ENCODE assay signal across 8 cellular contexts in genomic region chr10:119597405-119598186, GRCh38. TPM values are rescaled to one million over a fixed set of nuclear protein-coding genes. Genes with fewer than 3 reads are reported as not detected.
A peak's percentile ranks its signal among the peaks of the same experiment; 100 is the strongest.
DNase-seq lines count a peak whose midpoint lies in the region; ATAC-seq and TF ChIP-seq lines count a peak whose summit lies in the region.

No MANE protein-coding gene starts in this region.

- H3K4me1 ChIP-seq in colonic mucosa, result peaks cover 20% of the 10 kb centered on the region
- H3K4me1 ChIP-seq in neural progenitor cell, result peaks cover 32% of the 10 kb centered on the region

- ATAC-seq in GM18858 (IDR thresholded peaks at IDR 0.05; ENCODE audit: unreplicated experiment), result peak; percentile 24
- ATAC-seq in HG02970 (IDR thresholded peaks at IDR 0.05; ENCODE audit: low FRiP score, unreplicated experiment), result no peak

- H3K4me3 ChIP-seq in colonic mucosa (peak overlapping the region; percentile 95), neural progenitor cell (peak overlapping the region; percentile 70)

- H3K36me3 Mint-ChIP-seq in IgD-negative memory B cell, result peaks cover 4% of the 10 kb centered on the region
- H3K36me3 Mint-ChIP-seq in neural progenitor cell, result peaks cover 7% of the 10 kb centered on the region

- H3F3A ChIP-seq in neural progenitor cell (ENCODE audit: low read depth), result peaks cover 18% of the 10 kb centered on the region

- H3K9ac ChIP-seq in colonic mucosa (ENCODE audit: low read depth in 2 of 2, low read length in 2 of 2) (peak overlapping the region; percentile 92 to 93), neural progenitor cell (no peak overlapping the region)

- peaks cover 32% of the 10 kb centered on the region for H4K20me1 ChIP-seq in neural progenitor cell (ENCODE audit: low read depth)

- peak overlapping the region; percentile 9 for H2AFZ ChIP-seq in neural progenitor cell (replicated peaks)

- H3K9me3 Mint-ChIP-seq in IgD-negative memory B cell, result no peaks in the 10 kb centered on the region
- peaks cover 2% of the 10 kb centered on the region for H3K9me3 Mint-ChIP-seq in neural progenitor cell

- TF ChIP-seq CTCF in colonic mucosa (IDR thresholded peaks at IDR 0.05) (no peak), neural progenitor cell (IDR thresholded peaks at IDR 0.05) (peak; percentile 4)

- no peak for DNase-seq in colonic mucosa
- DNase-seq in neural progenitor cell (ENCODE audit: low spot score), result no peak
- DNase-seq in glomerular visceral epithelial cell (ENCODE audit: extremely low spot score), result no peak
- DNase-seq in anterior cingulate cortex (lab: John Stamatoyannopoulos, UW), result no peak
- no peak for DNase-seq in activated CD4-positive, alpha-beta T cell treated with anti-CD3 and anti-CD28 coated beads, Interleukin-2, amount 50 U/mL, for 4 hours

- H3K27me3 ChIP-seq in colonic mucosa (no peaks in the 10 kb centered on the region), neural progenitor cell (no peaks in the 10 kb centered on the region)

- H3K4me3 Mint-ChIP-seq in IgD-negative memory B cell (peak overlapping the region; percentile 97 to 99 (median 98)), neural progenitor cell (peak overlapping the region; percentile 92)

- H3K9me3 ChIP-seq in colonic mucosa, result no peaks in the 10 kb centered on the region
- no peaks in the 10 kb centered on the region for H3K9me3 ChIP-seq in neural progenitor cell (ENCODE audit: low read depth)

- H3K36me3 ChIP-seq in colonic mucosa, result no peaks in the 10 kb centered on the region
- H3K36me3 ChIP-seq in neural progenitor cell, result peaks cover 3% of the 10 kb centered on the region

- no peaks in the 10 kb centered on the region for H3K27me3 Mint-ChIP-seq in IgD-negative memory B cell
- H3K27me3 Mint-ChIP-seq in neural progenitor cell (ENCODE audit: insufficient read depth, low read depth), result no peaks in the 10 kb centered on the region

- H3K27ac ChIP-seq in colonic mucosa (peak overlapping the region; percentile 100), neural progenitor cell (peak overlapping the region; percentile 9)

- H3K79me2 ChIP-seq in neural progenitor cell (ENCODE audit: low read depth), result peaks cover 39% of the 10 kb centered on the region

- peaks cover 33 to 40% (median 37%) of the 10 kb centered on the region in 3 donors for H3K4me1 Mint-ChIP-seq in IgD-negative memory B cell
- H3K4me1 Mint-ChIP-seq in neural progenitor cell, result peaks cover 31% of the 10 kb centered on the region

- H3K27ac Mint-ChIP-seq in IgD-negative memory B cell, result peak overlapping the region; percentile 99
- H3K27ac Mint-ChIP-seq in neural progenitor cell, result peak overlapping the region; percentile 90

- intact Hi-C loops in colonic mucosa (cut with DNase I), result loop anchor here (5.0 kb wide), 1 partner anchor 55 kb away; the partner anchor contains the start of gene BAG3

- H3K4me2 ChIP-seq in neural progenitor cell, result peak overlapping the region; percentile 74

RNA-seq across cellular contexts. Expression of gene TIAL1, which starts 0.8 kb away (rescaled TPM):
- 13.6 TPM for polyA plus RNA-seq in IgD-negative memory B cell
- total RNA-seq in colonic mucosa (100 to 1,000 TPM; 104 to 126 TPM), neural progenitor cell (ENCODE audit: low replicate concordance) (130 and 166 TPM in 2 replicates)

RNA-seq across cellular contexts. Expression of gene BAG3, which starts 53.6 kb away (rescaled TPM):
- 3.9 TPM for polyA plus RNA-seq in IgD-negative memory B cell
- total RNA-seq in colonic mucosa (10 to 100 TPM; 30.4 to 48.9 TPM), neural progenitor cell (ENCODE audit: low replicate concordance) (2.3 and 6.7 TPM in 2 replicates)

RNA-seq across cellular contexts. Expression of gene RGS10, which starts 55.1 kb away (rescaled TPM):
- 42.7 TPM for polyA plus RNA-seq in IgD-negative memory B cell
- total RNA-seq in colonic mucosa, result 10 to 100 TPM; 17.8 to 23.6 TPM
- total RNA-seq in neural progenitor cell (ENCODE audit: low replicate concordance), result 8.4 and 12.0 TPM in 2 replicates
